ENCODE assay signal across 8 cellular contexts in genomic region chr6:149560736-149561135, GRCh38. TPM values are rescaled to one million over a fixed set of nuclear protein-coding genes. Genes with fewer than 3 reads are reported as not detected.
A peak's percentile ranks its signal among the peaks of the same experiment; 100 is the strongest.
DNase-seq lines count a peak whose midpoint lies in the region; ATAC-seq lines count a peak whose summit lies in the region.
"Had no signal": no experiment of that assay in that cellular context is flagged by ENCODE, and none has a peak within 500 bp of the region (broad histone marks: within the 10 kb centered on the region; RNA-seq: fewer than 3 reads in every experiment).

No MANE protein-coding gene starts in this region.

- POLR2A ChIA-PET in activated CD8-positive, alpha-beta T cell treated with anti-CD3 and anti-CD28 coated beads, Interleukin-2, amount 10 ng/mL, durations not matched to agents 7 days and 5 days (lab: Charles Lee), result no interaction called here
- POLR2A ChIA-PET in naive thymus-derived CD4-positive, alpha-beta T cell (lab: Charles Lee), result no interaction called here

- H3K4me1 Mint-ChIP-seq in activated CD8-positive, alpha-beta T cell treated with anti-CD3 and anti-CD28 coated beads, Interleukin-2, amount 10 ng/mL, durations not matched to agents 7 days and 5 days (ENCODE audit: low read depth), result peaks cover 7% of the 10 kb centered on the region
- H3K4me1 Mint-ChIP-seq in naive thymus-derived CD4-positive, alpha-beta T cell, result peaks cover 0 to 8% (median 4%) of the 10 kb centered on the region in 7 donors

- no peaks in the 10 kb centered on the region for H3K36me3 Mint-ChIP-seq in activated CD8-positive, alpha-beta T cell treated with anti-CD3 and anti-CD28 coated beads, Interleukin-2, amount 10 ng/mL, durations not matched to agents 7 days and 5 days (ENCODE audit: low read depth)
- no peaks in the 10 kb centered on the region for H3K36me3 Mint-ChIP-seq in naive thymus-derived CD4-positive, alpha-beta T cell

- no peak overlapping the region for H3K4me3 ChIP-seq in naive thymus-derived CD4-positive, alpha-beta T cell (ENCODE audit: low read length)

- no peaks in the 10 kb centered on the region for H3K9me3 ChIP-seq in naive thymus-derived CD4-positive, alpha-beta T cell (ENCODE audit: control insufficient read depth in 2 of 3, low read length in 3 of 3)

- intact Hi-C loops in naive thymus-derived CD4-positive, alpha-beta T cell (cut with micrococcal nuclease), result no loop called here

- H3K27me3 ChIP-seq in naive thymus-derived CD4-positive, alpha-beta T cell (ENCODE audit: control insufficient read depth in 2 of 2, insufficient read depth in 2 of 2, low read length in 2 of 2), result no peaks in the 10 kb centered on the region

- no peaks in the 10 kb centered on the region for H3K4me1 ChIP-seq in naive thymus-derived CD4-positive, alpha-beta T cell (ENCODE audit: control insufficient read depth in 2 of 2, insufficient read depth in 2 of 2, low read length in 2 of 2)

- no peak overlapping the region for H3K27ac Mint-ChIP-seq in activated CD8-positive, alpha-beta T cell treated with anti-CD3 and anti-CD28 coated beads, Interleukin-2, amount 10 ng/mL, durations not matched to agents 7 days and 5 days
- no peak overlapping the region for H3K27ac Mint-ChIP-seq in naive thymus-derived CD4-positive, alpha-beta T cell

- no peak overlapping the region for H3K27ac ChIP-seq in naive thymus-derived CD4-positive, alpha-beta T cell (ENCODE audit: low read depth, low read length)

- no peak overlapping the region for H3K4me3 Mint-ChIP-seq in activated CD8-positive, alpha-beta T cell treated with anti-CD3 and anti-CD28 coated beads, Interleukin-2, amount 10 ng/mL, durations not matched to agents 7 days and 5 days
- H3K4me3 Mint-ChIP-seq in naive thymus-derived CD4-positive, alpha-beta T cell, result no peak overlapping the region

- CTCF ChIA-PET in activated CD8-positive, alpha-beta T cell treated with anti-CD3 and anti-CD28 coated beads, Interleukin-2, amount 10 ng/mL, durations not matched to agents 7 days and 5 days (lab: Charles Lee), result interaction anchor here (1.0 to 3.6 kb wide), 6 partner anchors 10 to 37 kb away, joined by 4 to 21 read pairs (median 5); partner anchors contain the start of gene PPIL4
- CTCF ChIA-PET in naive thymus-derived CD4-positive, alpha-beta T cell (lab: Charles Lee), result interaction anchor here (0.9 to 1.4 kb wide), 2 partner anchors 10 to 12 kb away, joined by 3 read pairs; no protein-coding TSS in a partner anchor

- peak; percentile 15 for DNase-seq in Daoy (ENCODE audit: low read depth)
- DNase-seq in activated CD8-positive, alpha-beta T cell treated with anti-CD3 and anti-CD28 coated beads, Interleukin-2, amount 10 ng/mL, durations not matched to agents 7 days and 5 days, result peak; percentile 36
- DNase-seq in naive thymus-derived CD4-positive, alpha-beta T cell, result no peak
- DNase-seq in NK-92 treated with Interleukin-12 subunit alpha and Interleukin-12 subunit beta, amount 100 ng/mL, for 24 hours (lab: John Stamatoyannopoulos, UW), result no peak
- no peak for DNase-seq in GF-D8 (lab: John Stamatoyannopoulos, UW)
- DNase-seq: NCI-H510A had no signal

- H3K9me3 Mint-ChIP-seq in activated CD8-positive, alpha-beta T cell treated with anti-CD3 and anti-CD28 coated beads, Interleukin-2, amount 10 ng/mL, durations not matched to agents 7 days and 5 days (ENCODE audit: insufficient read depth), result no peaks in the 10 kb centered on the region
- peaks cover 0 to 1% (median 0%) of the 10 kb centered on the region in 11 donors for H3K9me3 Mint-ChIP-seq in naive thymus-derived CD4-positive, alpha-beta T cell

- ATAC-seq in HG03378 (IDR thresholded peaks at IDR 0.05; ENCODE audit: unreplicated experiment) (peak; percentile 36), GM21529 (IDR thresholded peaks at IDR 0.05; ENCODE audit: unreplicated experiment) (no peak)
- ATAC-seq in activated CD8-positive, alpha-beta T cell treated with anti-CD3 and anti-CD28 coated beads, Interleukin-2, amount 10 ng/mL, durations not matched to agents 7 days and 5 days, result peak; percentile 28
- ATAC-seq in naive thymus-derived CD4-positive, alpha-beta T cell, result peak; percentile 39

- H3K36me3 ChIP-seq in naive thymus-derived CD4-positive, alpha-beta T cell (ENCODE audit: control insufficient read depth in 2 of 3, insufficient read depth in 3 of 3, low read length in 3 of 3), result no peaks in the 10 kb centered on the region

- H3K27me3 Mint-ChIP-seq in activated CD8-positive, alpha-beta T cell treated with anti-CD3 and anti-CD28 coated beads, Interleukin-2, amount 10 ng/mL, durations not matched to agents 7 days and 5 days (ENCODE audit: low read depth), result peaks cover 31% of the 10 kb centered on the region
- H3K27me3 Mint-ChIP-seq in naive thymus-derived CD4-positive, alpha-beta T cell, result peaks cover 0 to 44% (median under 1%) of the 10 kb centered on the region in 5 donors

RNA-seq across cellular contexts. Expression of gene GINM1, which starts 5.4 kb away (rescaled TPM):
- 42.1 and 52.4 TPM in 2 replicates for total RNA-seq in Daoy (2014; rRNA removed; shearing (Covaris generic))
- 10 to 100 TPM; 17.8 to 18.6 TPM for total RNA-seq in activated CD8-positive, alpha-beta T cell treated with anti-CD3 and anti-CD28 coated beads, Interleukin-2, amount 10 ng/mL, durations not matched to agents 7 days and 5 days
- total RNA-seq in naive thymus-derived CD4-positive, alpha-beta T cell, result 10 to 100 TPM; 14.4 to 27.3 (median 19.9) TPM
- polyA plus RNA-seq in naive thymus-derived CD4-positive, alpha-beta T cell, result 10 to 100 TPM; 24.6 to 25.4 TPM

RNA-seq across cellular contexts. Expression of gene PPIL4, which starts 14.9 kb away (rescaled TPM):
- total RNA-seq in Daoy (2014; rRNA removed; shearing (Covaris generic)), result 53.7 and 58.4 TPM in 2 replicates
- 10 to 100 TPM; 17.4 to 18.5 TPM for total RNA-seq in activated CD8-positive, alpha-beta T cell treated with anti-CD3 and anti-CD28 coated beads, Interleukin-2, amount 10 ng/mL, durations not matched to agents 7 days and 5 days
- 10 to 100 TPM; 21.0 to 42.9 (median 35.7) TPM for total RNA-seq in naive thymus-derived CD4-positive, alpha-beta T cell
- polyA plus RNA-seq in naive thymus-derived CD4-positive, alpha-beta T cell, result 10 to 100 TPM; 15.3 to 16.3 TPM

Comparison
In these comparisons a context has a peak if more than half of its experiments do, and no peak if none do; other contexts are left out.
1. DNase-seq: peak in Daoy (single experiment) and activated CD8-positive, alpha-beta T cell treated with anti-CD3 and anti-CD28 coated beads, Interleukin-2, amount 10 ng/mL, durations not matched to agents 7 days and 5 days (single experiment); none in naive thymus-derived CD4-positive, alpha-beta T cell (0 of 9), NK-92 treated with Interleukin-12 subunit alpha and Interleukin-12 subunit beta, amount 100 ng/mL, for 24 hours (single experiment) and GF-D8 (single experiment).